ENCODE assay signal across 10 cellular contexts in the genomic region with DNA sequence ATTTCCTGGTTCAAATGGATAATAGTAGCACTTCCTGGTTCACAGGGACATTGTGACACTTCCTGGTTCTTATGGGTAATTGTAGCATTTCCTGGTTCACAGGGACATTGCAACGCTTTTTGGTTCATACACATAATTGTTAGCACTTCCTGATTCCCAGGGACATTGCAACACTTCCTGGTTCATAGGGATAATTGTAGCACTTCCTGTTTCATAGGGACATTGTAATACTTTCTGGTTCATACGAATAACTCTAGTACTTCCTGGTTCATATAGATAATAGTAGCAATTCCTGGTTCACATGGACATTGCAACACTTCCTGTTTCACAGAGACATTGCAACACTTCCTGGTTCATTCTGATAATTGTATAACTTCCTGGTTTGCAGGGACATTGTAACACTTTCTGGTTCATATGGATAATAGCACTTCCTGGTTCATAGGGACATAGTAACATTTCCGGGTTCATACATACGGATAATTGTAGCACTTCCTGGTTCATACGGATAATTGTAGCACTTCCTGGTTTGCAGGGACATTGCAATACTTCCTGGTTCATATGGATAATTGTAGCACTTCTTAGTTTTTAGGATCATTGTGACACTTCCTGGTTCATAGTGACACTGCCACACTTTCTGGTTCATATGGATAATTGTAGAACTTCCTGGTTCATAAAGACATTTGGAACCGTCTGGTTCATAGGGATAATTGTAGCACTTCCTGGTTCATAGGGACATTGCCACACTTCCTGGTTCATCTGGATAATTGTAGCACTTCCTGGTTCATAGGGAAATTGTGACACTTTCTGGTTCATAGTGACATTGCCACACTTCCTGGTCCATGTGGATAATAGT.
DNase-seq lines count a peak whose midpoint lies in the region; ATAC-seq and TF ChIP-seq lines count a peak whose summit lies in the region.
"Had no signal": no experiment of that assay in that cellular context is flagged by ENCODE, and none has a peak within 500 bp of the region (broad histone marks: within the 10 kb centered on the region; RNA-seq: fewer than 3 reads in every experiment).

No MANE protein-coding gene starts in this region.

- peak overlapping the region in 2 of 4 donors; percentile 9 to 10 for H3K4me3 ChIP-seq in Peyer's patch
- peak overlapping the region in 1 of 2 donors; percentile 34 for H3K4me3 ChIP-seq in duodenal mucosa (ENCODE audit: low read depth in 1 of 2, low read length in 2 of 2)
- H3K4me3 ChIP-seq: sigmoid colon had no signal

- H3K27ac ChIP-seq in Peyer's patch (peak overlapping the region; percentile 61 to 80 (median 78)), duodenal mucosa (ENCODE audit: low read depth, low read length) (peak overlapping the region; percentile 36)

- H3K9ac ChIP-seq in duodenal mucosa (ENCODE audit: low read depth in 1 of 2, low read length in 2 of 2): no peak overlapping the region

- H3K36me3 Mint-ChIP-seq in activated CD8-positive, alpha-beta memory T cell treated with anti-CD3 and anti-CD28 coated beads, Interleukin-2, amount 10 ng/mL, durations not matched to agents 7 days and 5 days: peaks cover 74% of the 10 kb centered on the region
- H3K36me3 Mint-ChIP-seq in stimulated activated naive B cell treated with anti-CD40 and anti-IgM and Interleukin-4, amounts not matched to agents 10 μg/mL and 1 μg/mL and 100 μg/mL, for 72 hours: peaks cover 74 to 78% of the 10 kb centered on the region in 2 donors

- peak overlapping the region; percentile 46 for H3K4me3 Mint-ChIP-seq in activated CD8-positive, alpha-beta memory T cell treated with anti-CD3 and anti-CD28 coated beads, Interleukin-2, amount 10 ng/mL, durations not matched to agents 7 days and 5 days
- peak overlapping the region; percentile 63 to 76 for H3K4me3 Mint-ChIP-seq in stimulated activated naive B cell treated with anti-CD40 and anti-IgM and Interleukin-4, amounts not matched to agents 10 μg/mL and 1 μg/mL and 100 μg/mL, for 72 hours

- DNase-seq in activated CD8-positive, alpha-beta memory T cell treated with anti-CD3 and anti-CD28 coated beads, Interleukin-2, amount 10 ng/mL, durations not matched to agents 7 days and 5 days: peak; percentile 54
- no peak for DNase-seq in activated CD8-positive, alpha-beta memory T cell treated with anti-CD3 and anti-CD28 coated beads, Interleukin-2, amount 50 U/mL, for 4 hours
- DNase-seq in Peyer's patch (no peak), NCI-H146 (lab: John Stamatoyannopoulos, UW) (no peak)
- DNase-seq in stimulated activated naive B cell treated with anti-CD40 and anti-IgM and Interleukin-4, amounts not matched to agents 10 μg/mL and 1 μg/mL and 100 μg/mL, for 72 hours: no peak
- DNase-seq: NCI-H1930, sigmoid colon had no signal

- ATAC-seq in activated CD8-positive, alpha-beta memory T cell treated with anti-CD3 and anti-CD28 coated beads, Interleukin-2, amount 10 ng/mL, durations not matched to agents 7 days and 5 days: peak; percentile 14
- ATAC-seq in stimulated activated naive B cell treated with anti-CD40 and anti-IgM and Interleukin-4, amounts not matched to agents 10 μg/mL and 1 μg/mL and 100 μg/mL, for 72 hours (replicated peaks): peak; percentile 23 to 58
- ATAC-seq in GM21717 (IDR thresholded peaks at IDR 0.05; ENCODE audit: unreplicated experiment) (no peak), HG03045 (IDR thresholded peaks at IDR 0.05; ENCODE audit: unreplicated experiment) (no peak)

- peak overlapping the region; percentile 93 for H3K27ac Mint-ChIP-seq in activated CD8-positive, alpha-beta memory T cell treated with anti-CD3 and anti-CD28 coated beads, Interleukin-2, amount 10 ng/mL, durations not matched to agents 7 days and 5 days
- peak overlapping the region; percentile 97 for H3K27ac Mint-ChIP-seq in stimulated activated naive B cell treated with anti-CD40 and anti-IgM and Interleukin-4, amounts not matched to agents 10 μg/mL and 1 μg/mL and 100 μg/mL, for 72 hours

- H3K4me1 ChIP-seq in Peyer's patch: no peaks in the 10 kb centered on the region
- no peaks in the 10 kb centered on the region for H3K4me1 ChIP-seq in duodenal mucosa (ENCODE audit: control insufficient read depth in 1 of 2, insufficient read depth in 2 of 2, low read length in 2 of 2)
- H3K4me1 ChIP-seq: sigmoid colon had no signal

- peaks cover 56% of the 10 kb centered on the region for H3K4me1 Mint-ChIP-seq in activated CD8-positive, alpha-beta memory T cell treated with anti-CD3 and anti-CD28 coated beads, Interleukin-2, amount 10 ng/mL, durations not matched to agents 7 days and 5 days
- H3K4me1 Mint-ChIP-seq in stimulated activated naive B cell treated with anti-CD40 and anti-IgM and Interleukin-4, amounts not matched to agents 10 μg/mL and 1 μg/mL and 100 μg/mL, for 72 hours: peaks cover 46 to 57% of the 10 kb centered on the region in 2 donors

- H3K9me3 ChIP-seq in Peyer's patch: peaks cover 0 to 13% (median 6%) of the 10 kb centered on the region in 4 donors
- peaks cover 18 to 41% of the 10 kb centered on the region in 2 donors for H3K9me3 ChIP-seq in duodenal mucosa (ENCODE audit: control insufficient read depth in 1 of 2, low read length in 2 of 2)

- H3K9me3 Mint-ChIP-seq in activated CD8-positive, alpha-beta memory T cell treated with anti-CD3 and anti-CD28 coated beads, Interleukin-2, amount 10 ng/mL, durations not matched to agents 7 days and 5 days (ENCODE audit: low read depth): peaks cover 38% of the 10 kb centered on the region
- peaks cover 32% of the 10 kb centered on the region in 2 donors for H3K9me3 Mint-ChIP-seq in stimulated activated naive B cell treated with anti-CD40 and anti-IgM and Interleukin-4, amounts not matched to agents 10 μg/mL and 1 μg/mL and 100 μg/mL, for 72 hours

- no peak for TF ChIP-seq CTCF in Peyer's patch (IDR thresholded peaks at IDR 0.05)

- H3K27me3 ChIP-seq in Peyer's patch (no peaks in the 10 kb centered on the region), duodenal mucosa (ENCODE audit: control insufficient read depth in 1 of 2, insufficient read depth in 2 of 2, low read length in 2 of 2) (no peaks in the 10 kb centered on the region)
- H3K27me3 ChIP-seq: sigmoid colon had no signal

- H3K27me3 Mint-ChIP-seq in activated CD8-positive, alpha-beta memory T cell treated with anti-CD3 and anti-CD28 coated beads, Interleukin-2, amount 10 ng/mL, durations not matched to agents 7 days and 5 days: no peaks in the 10 kb centered on the region
- H3K27me3 Mint-ChIP-seq in stimulated activated naive B cell treated with anti-CD40 and anti-IgM and Interleukin-4, amounts not matched to agents 10 μg/mL and 1 μg/mL and 100 μg/mL, for 72 hours: no peaks in the 10 kb centered on the region

- H3K36me3 ChIP-seq in Peyer's patch: peaks cover 0 to 35% (median 0%) of the 10 kb centered on the region in 3 donors
- H3K36me3 ChIP-seq in duodenal mucosa (ENCODE audit: control insufficient read depth in 1 of 2, insufficient read depth in 2 of 2, low read length in 2 of 2): peaks cover 30 to 39% of the 10 kb centered on the region in 2 donors

- CTCF ChIA-PET in activated CD8-positive, alpha-beta memory T cell treated with anti-CD3 and anti-CD28 coated beads, Interleukin-2, amount 10 ng/mL, durations not matched to agents 7 days and 5 days (lab: Charles Lee): no interaction called here

- no peak for TF ChIP-seq POLR2A in Peyer's patch (IDR thresholded peaks at IDR 0.05)

Comparison
In these comparisons a context has a peak if more than half of its experiments do, and no peak if none do; other contexts are left out.
1. ATAC-seq: peak in activated CD8-positive, alpha-beta memory T cell treated with anti-CD3 and anti-CD28 coated beads, Interleukin-2, amount 10 ng/mL, durations not matched to agents 7 days and 5 days (single experiment) and stimulated activated naive B cell treated with anti-CD40 and anti-IgM and Interleukin-4, amounts not matched to agents 10 μg/mL and 1 μg/mL and 100 μg/mL, for 72 hours (2 of 2); none in GM21717 (single experiment) and HG03045 (single experiment).